ENCODE assay signal across 21 cellular contexts in genomic region chr11:58179648-58180047, GRCh38. TPM values are rescaled to one million over a fixed set of nuclear protein-coding genes. Genes with fewer than 3 reads are reported as not detected.
"Had no signal": no experiment of that assay in that cellular context is flagged by ENCODE, and none has a peak within 500 bp of the region (broad histone marks: within the 10 kb centered on the region; RNA-seq: fewer than 3 reads in every experiment).

No MANE protein-coding gene starts in this region.

- H3K4me3 Mint-ChIP-seq: activated CD8-positive, alpha-beta memory T cell treated with anti-CD3 and anti-CD28 coated beads, Interleukin-2, amount 10 ng/mL, durations not matched to agents 7 days and 5 days; activated naive CD4-positive, alpha-beta T cell treated with anti-CD3 and anti-CD28 coated beads, Interleukin-2, amount 50 U/mL, for 24 hours; endodermal cell; memory B cell; naive thymus-derived CD4-positive, alpha-beta T cell; stimulated activated effector memory CD8-positive, alpha-beta T cell treated with anti-CD3 and anti-CD28 coated beads, Interleukin-12 subunit alpha, Interleukin-12 subunit beta, amount 100 ng/mL, for 72 hours; T-helper 2 cell treated with Interferon-gamma antibody and Interleukin-4, amounts not matched to agents 5 μg/mL and 100 μg/mL, for 36 hours had no signal

- H3K9me3 Mint-ChIP-seq: activated naive CD4-positive, alpha-beta T cell treated with anti-CD3 and anti-CD28 coated beads, Interleukin-2, amount 50 U/mL, for 24 hours; endodermal cell; memory B cell; stimulated activated effector memory CD8-positive, alpha-beta T cell treated with anti-CD3 and anti-CD28 coated beads, Interleukin-12 subunit alpha, Interleukin-12 subunit beta, amount 100 ng/mL, for 72 hours; T-helper 2 cell treated with Interferon-gamma antibody and Interleukin-4, amounts not matched to agents 5 μg/mL and 100 μg/mL, for 36 hours had no signal

- H3K4me3 ChIP-seq: adrenal gland, gastrocnemius medialis, heart right ventricle, mucosa of descending colon had no signal

- H3K27ac ChIP-seq: adrenal gland, gastrocnemius medialis, heart right ventricle had no signal

- H3K36me3 ChIP-seq: adrenal gland, gastrocnemius medialis, heart right ventricle had no signal

- ATAC-seq: activated CD8-positive, alpha-beta memory T cell treated with anti-CD3 and anti-CD28 coated beads, Interleukin-2, amount 10 ng/mL, durations not matched to agents 7 days and 5 days; gastrocnemius medialis; heart right ventricle; left lobe of liver; mucosa of descending colon; naive thymus-derived CD4-positive, alpha-beta T cell; stimulated activated effector memory CD8-positive, alpha-beta T cell treated with anti-CD3 and anti-CD28 coated beads, Interleukin-12 subunit alpha, Interleukin-12 subunit beta, amount 100 ng/mL, for 72 hours had no signal

- H3K4me1 ChIP-seq: adrenal gland, gastrocnemius medialis, heart right ventricle had no signal

- H3K4me1 Mint-ChIP-seq: activated CD8-positive, alpha-beta memory T cell treated with anti-CD3 and anti-CD28 coated beads, Interleukin-2, amount 10 ng/mL, durations not matched to agents 7 days and 5 days; activated naive CD4-positive, alpha-beta T cell treated with anti-CD3 and anti-CD28 coated beads, Interleukin-2, amount 50 U/mL, for 24 hours; endodermal cell; memory B cell; stimulated activated effector memory CD8-positive, alpha-beta T cell treated with anti-CD3 and anti-CD28 coated beads, Interleukin-12 subunit alpha, Interleukin-12 subunit beta, amount 100 ng/mL, for 72 hours had no signal

- H3K27me3 ChIP-seq: adrenal gland, gastrocnemius medialis, heart right ventricle had no signal

- DNase-seq: activated CD4-positive, alpha-beta T cell treated with anti-CD3 and anti-CD28 coated beads, Interleukin-2, amount 50 U/mL, for 1 hour; activated CD4-positive, CD25-positive, alpha-beta regulatory T cell; activated CD8-positive, alpha-beta memory T cell treated with anti-CD3 and anti-CD28 coated beads, Interleukin-2, amount 10 ng/mL, durations not matched to agents 7 days and 5 days; activated effector memory CD4-positive, alpha-beta T cell treated with Interleukin-2 at 50 U/mL for 16 hours; activated T-cell treated with anti-CD3 and anti-CD28 coated beads, Interleukin-2, amount 50 U/mL, for 1 hour; endodermal cell; gastrocnemius medialis; naive thymus-derived CD4-positive, alpha-beta T cell had no signal

- H3K36me3 Mint-ChIP-seq: activated CD8-positive, alpha-beta memory T cell treated with anti-CD3 and anti-CD28 coated beads, Interleukin-2, amount 10 ng/mL, durations not matched to agents 7 days and 5 days; activated naive CD4-positive, alpha-beta T cell treated with anti-CD3 and anti-CD28 coated beads, Interleukin-2, amount 50 U/mL, for 24 hours; memory B cell; stimulated activated effector memory CD8-positive, alpha-beta T cell treated with anti-CD3 and anti-CD28 coated beads, Interleukin-12 subunit alpha, Interleukin-12 subunit beta, amount 100 ng/mL, for 72 hours had no signal

- H3K9me3 ChIP-seq: adrenal gland, gastrocnemius medialis, heart right ventricle, mucosa of descending colon had no signal

- H3K27ac Mint-ChIP-seq: activated CD8-positive, alpha-beta memory T cell treated with anti-CD3 and anti-CD28 coated beads, Interleukin-2, amount 10 ng/mL, durations not matched to agents 7 days and 5 days; activated naive CD4-positive, alpha-beta T cell treated with anti-CD3 and anti-CD28 coated beads, Interleukin-2, amount 50 U/mL, for 24 hours; endodermal cell; memory B cell; naive thymus-derived CD4-positive, alpha-beta T cell; stimulated activated effector memory CD8-positive, alpha-beta T cell treated with anti-CD3 and anti-CD28 coated beads, Interleukin-12 subunit alpha, Interleukin-12 subunit beta, amount 100 ng/mL, for 72 hours; T-helper 2 cell treated with Interferon-gamma antibody and Interleukin-4, amounts not matched to agents 5 μg/mL and 100 μg/mL, for 36 hours had no signal

RNA-seq across cellular contexts. Expression of gene OR9Q2, which starts 9.2 kb away (rescaled TPM):
- total RNA-seq: activated CD8-positive, alpha-beta memory T cell treated with anti-CD3 and anti-CD28 coated beads, Interleukin-2, amount 10 ng/mL, durations not matched to agents 7 days and 5 days; adrenal gland; dermis microvascular lymphatic vessel endothelial cell; endodermal cell; epithelial cell of proximal tubule; gastrocnemius medialis; heart right ventricle; left lobe of liver; mucosa of descending colon; naive thymus-derived CD4-positive, alpha-beta T cell; renal cortical epithelial cell; urinary bladder had no signal
- polyA plus RNA-seq: adrenal gland; heart right ventricle; naive thymus-derived CD4-positive, alpha-beta T cell; thymus; urinary bladder had no signal

RNA-seq across cellular contexts. Expression of gene OR1S2, which starts 24.3 kb away (rescaled TPM):
- total RNA-seq: activated CD8-positive, alpha-beta memory T cell treated with anti-CD3 and anti-CD28 coated beads, Interleukin-2, amount 10 ng/mL, durations not matched to agents 7 days and 5 days; adrenal gland; dermis microvascular lymphatic vessel endothelial cell; endodermal cell; epithelial cell of proximal tubule; gastrocnemius medialis; heart right ventricle; left lobe of liver; mucosa of descending colon; naive thymus-derived CD4-positive, alpha-beta T cell; renal cortical epithelial cell; urinary bladder had no signal
- polyA plus RNA-seq: adrenal gland; heart right ventricle; naive thymus-derived CD4-positive, alpha-beta T cell; urinary bladder had no signal

RNA-seq across cellular contexts. Expression of gene OR1S1, which starts 32.9 kb away (rescaled TPM):
- total RNA-seq: activated CD8-positive, alpha-beta memory T cell treated with anti-CD3 and anti-CD28 coated beads, Interleukin-2, amount 10 ng/mL, durations not matched to agents 7 days and 5 days; adrenal gland; dermis microvascular lymphatic vessel endothelial cell; endodermal cell; epithelial cell of proximal tubule; gastrocnemius medialis; heart right ventricle; left lobe of liver; mucosa of descending colon; naive thymus-derived CD4-positive, alpha-beta T cell; renal cortical epithelial cell; urinary bladder had no signal
- polyA plus RNA-seq: adrenal gland; heart right ventricle; naive thymus-derived CD4-positive, alpha-beta T cell; thymus; urinary bladder had no signal

RNA-seq across cellular contexts. Expression of gene OR10Q1, which starts 49.1 kb away (rescaled TPM):
- total RNA-seq: activated CD8-positive, alpha-beta memory T cell treated with anti-CD3 and anti-CD28 coated beads, Interleukin-2, amount 10 ng/mL, durations not matched to agents 7 days and 5 days; adrenal gland; dermis microvascular lymphatic vessel endothelial cell; endodermal cell; epithelial cell of proximal tubule; gastrocnemius medialis; heart right ventricle; left lobe of liver; mucosa of descending colon; naive thymus-derived CD4-positive, alpha-beta T cell; renal cortical epithelial cell; urinary bladder had no signal
- polyA plus RNA-seq: adrenal gland; naive thymus-derived CD4-positive, alpha-beta T cell; thymus; urinary bladder had no signal

RNA-seq across cellular contexts. Expression of gene OR9I1, which starts 54.3 kb away (rescaled TPM):
- total RNA-seq: activated CD8-positive, alpha-beta memory T cell treated with anti-CD3 and anti-CD28 coated beads, Interleukin-2, amount 10 ng/mL, durations not matched to agents 7 days and 5 days; adrenal gland; dermis microvascular lymphatic vessel endothelial cell; endodermal cell; epithelial cell of proximal tubule; gastrocnemius medialis; heart right ventricle; left lobe of liver; mucosa of descending colon; naive thymus-derived CD4-positive, alpha-beta T cell; renal cortical epithelial cell; urinary bladder had no signal
- polyA plus RNA-seq: adrenal gland; heart right ventricle; naive thymus-derived CD4-positive, alpha-beta T cell; thymus; urinary bladder had no signal
